Comparison of ENCODE assay signal across 31 cellular contexts in genomic region chr6:161508341-161508740, GRCh38.
A peak's percentile ranks its signal among the peaks of the same experiment; 100 is the strongest.
DNase-seq lines count a peak whose midpoint lies in the region; TF ChIP-seq lines count a peak whose summit lies in the region.
"Had no signal": no experiment of that assay in that cellular context is flagged by ENCODE, and none has a peak within 500 bp of the region (broad histone marks: within the 10 kb centered on the region; RNA-seq: fewer than 3 reads in every experiment).

No MANE protein-coding gene starts in this region.

- no peaks in the 10 kb centered on the region for H3K27me3 ChIP-seq in neural progenitor cell
- H3K27me3 ChIP-seq: BE2C; BLaER1; BLaER1 treated with 17β-estradiol and CSF1 and Interleukin-3, amounts not matched to agents 10 nM and 100 nM had no signal

- H3K4me3 ChIP-seq in neural progenitor cell = no peak overlapping the region
- H3K4me3 ChIP-seq: A549; BLaER1; BLaER1 treated with 17β-estradiol and CSF1 and Interleukin-3, amounts not matched to agents 10 nM and 100 nM had no signal

- peaks cover 4% of the 10 kb centered on the region for H3K27me3 Mint-ChIP-seq in nephron progenitor cell (ENCODE audit: low read depth, poor library complexity)
- H3K27me3 Mint-ChIP-seq in neural progenitor cell (ENCODE audit: insufficient read depth, low read depth) = peaks cover 21% of the 10 kb centered on the region
- H3K27me3 Mint-ChIP-seq in osteocyte (ENCODE audit: unreplicated experiment) = no peaks in the 10 kb centered on the region
- H3K27me3 Mint-ChIP-seq: B cell; CD4-positive, alpha-beta T cell had no signal

- H3K9me3 Mint-ChIP-seq in nephron progenitor cell (peaks cover 3% of the 10 kb centered on the region), neural progenitor cell (peaks cover 16% of the 10 kb centered on the region), osteocyte (ENCODE audit: unreplicated experiment) (no peaks in the 10 kb centered on the region)

- peaks cover 10% of the 10 kb centered on the region for H3K4me1 Mint-ChIP-seq in nephron progenitor cell
- peaks cover 49% of the 10 kb centered on the region for H3K4me1 Mint-ChIP-seq in neural progenitor cell
- H3K4me1 Mint-ChIP-seq in osteocyte (ENCODE audit: unreplicated experiment) = no peaks in the 10 kb centered on the region
- H3K4me1 Mint-ChIP-seq: B cell; CD14-positive monocyte; CD4-positive, CD25-positive, alpha-beta regulatory T cell; CD8-positive, alpha-beta memory T cell had no signal

- H3K36me3 Mint-ChIP-seq in nephron progenitor cell (ENCODE audit: low read depth) (no peaks in the 10 kb centered on the region), neural progenitor cell (peaks cover 4% of the 10 kb centered on the region), osteocyte (ENCODE audit: unreplicated experiment) (no peaks in the 10 kb centered on the region)
- H3K36me3 Mint-ChIP-seq: CD14-positive monocyte; CD4-positive, alpha-beta memory T cell; CD4-positive, CD25-positive, alpha-beta regulatory T cell; CD8-positive, alpha-beta memory T cell; CD8-positive, alpha-beta T cell had no signal

- no peaks in the 10 kb centered on the region for H3K4me1 ChIP-seq in neural progenitor cell
- H3K4me1 ChIP-seq: A549; BE2C; BLaER1; BLaER1 treated with 17β-estradiol and CSF1 and Interleukin-3, amounts not matched to agents 10 nM and 100 nM; Caco-2 had no signal

- H2AFZ ChIP-seq in neural progenitor cell (replicated peaks) = no peak overlapping the region

- peak overlapping the region; percentile 7 for H3K27ac Mint-ChIP-seq in nephron progenitor cell
- no peak overlapping the region for H3K27ac Mint-ChIP-seq in neural progenitor cell
- no peak overlapping the region for H3K27ac Mint-ChIP-seq in osteocyte (ENCODE audit: unreplicated experiment)
- H3K27ac Mint-ChIP-seq: B cell; CD14-positive monocyte; CD4-positive, alpha-beta memory T cell; CD4-positive, alpha-beta T cell; CD4-positive, CD25-positive, alpha-beta regulatory T cell; CD8-positive, alpha-beta memory T cell; CD8-positive, alpha-beta T cell had no signal

- no peaks in the 10 kb centered on the region for H3K79me2 ChIP-seq in neural progenitor cell (ENCODE audit: low read depth)

- H3K9ac ChIP-seq in neural progenitor cell = no peak overlapping the region
- H3K9ac ChIP-seq: BLaER1; BLaER1 treated with 17β-estradiol and CSF1 and Interleukin-3, amounts not matched to agents 10 nM and 100 nM had no signal

- no peaks in the 10 kb centered on the region for H4K20me1 ChIP-seq in neural progenitor cell (ENCODE audit: low read depth)
- H4K20me1 ChIP-seq: BLaER1; BLaER1 treated with 17β-estradiol and CSF1 and Interleukin-3, amounts not matched to agents 10 nM and 100 nM had no signal

- H3K4me3 Mint-ChIP-seq in nephron progenitor cell (no peak overlapping the region), neural progenitor cell (peak overlapping the region; percentile 27), osteocyte (ENCODE audit: unreplicated experiment) (no peak overlapping the region)
- H3K4me3 Mint-ChIP-seq: B cell; CD14-positive monocyte; CD4-positive, alpha-beta memory T cell; CD4-positive, alpha-beta T cell; CD4-positive, CD25-positive, alpha-beta regulatory T cell; CD8-positive, alpha-beta memory T cell; CD8-positive, alpha-beta T cell had no signal

- no peak for DNase-seq in nephron progenitor cell
- no peak for DNase-seq in neural progenitor cell (ENCODE audit: low spot score)
- no peak for DNase-seq in osteocyte (ENCODE audit: extremely low spot score, unreplicated experiment)
- no peak for DNase-seq in stimulated activated CD8-positive, alpha-beta memory T cell treated with anti-CD3 and anti-CD28 coated beads, Interleukin-4, amount 100 ng/mL, for 48 hours
- DNase-seq: 8988T; ACHN; AML-193; BE2C; C1 segment of cervical spinal cord; Caco-2; Calu3; CD4-positive, alpha-beta memory T cell; CD4-positive, alpha-beta T cell; CD4-positive, CD25-positive, alpha-beta regulatory T cell; CD8-positive, alpha-beta memory T cell; CD8-positive, alpha-beta T cell; COR-L47; DMS 273 treated with DMSO at 0.1 percent for 48 hours; DMS153; DMS53; DMS79; DMS79 treated with DMSO at 0.1 percent for 48 hours; DND-41; EL had no signal

- no peak overlapping the region for H3K27ac ChIP-seq in neural progenitor cell
- H3K27ac ChIP-seq: 22Rv1; A549; BLaER1; BLaER1 treated with 17β-estradiol and CSF1 and Interleukin-3, amounts not matched to agents 10 nM and 100 nM; C4-2B had no signal

- no peaks in the 10 kb centered on the region for H3F3A ChIP-seq in neural progenitor cell (ENCODE audit: low read depth)

- TF ChIP-seq CTCF in nephron progenitor cell (IDR thresholded peaks at IDR 0.05) (no peak), neural progenitor cell (IDR thresholded peaks at IDR 0.05) (no peak), osteocyte (IDR thresholded peaks at IDR 0.05) (no peak)

- no peaks in the 10 kb centered on the region for H3K9me3 ChIP-seq in neural progenitor cell (ENCODE audit: low read depth)
- H3K9me3 ChIP-seq: A549; BE2C; BLaER1; BLaER1 treated with 17β-estradiol and CSF1 and Interleukin-3, amounts not matched to agents 10 nM and 100 nM; Caco-2 had no signal

- no peaks in the 10 kb centered on the region for H3K36me3 ChIP-seq in neural progenitor cell
- H3K36me3 ChIP-seq: BE2C; BLaER1; BLaER1 treated with 17β-estradiol and CSF1 and Interleukin-3, amounts not matched to agents 10 nM and 100 nM had no signal

- no peak overlapping the region for H3K4me2 ChIP-seq in neural progenitor cell
- H3K4me2 ChIP-seq: A549; BLaER1; BLaER1 treated with 17β-estradiol and CSF1 and Interleukin-3, amounts not matched to agents 10 nM and 100 nM had no signal
